Comparison of ENCODE assay signal across 1 cellular context in genomic region chr5:134245692-134246091, GRCh38.
TF ChIP-seq lines count a peak whose summit lies in the region.

No MANE protein-coding gene starts in this region.

TF ChIP-seq in endothelial cell of umbilical vein, 7 proteins besides CTCF, POLR2A, EP300 and RAD21 (continued from another document):
- TF ChIP-seq POLR2AphosphoS5 (IDR thresholded peaks at IDR 0.05; ENCODE audit: insufficient read depth, low read depth, low read length) = no peak
- TF ChIP-seq, protein P1, sequence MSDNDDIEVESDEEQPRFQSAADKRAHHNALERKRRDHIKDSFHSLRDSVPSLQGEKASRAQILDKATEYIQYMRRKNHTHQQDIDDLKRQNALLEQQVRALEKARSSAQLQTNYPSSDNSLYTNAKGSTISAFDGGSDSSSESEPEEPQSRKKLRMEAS (IDR thresholded peaks at IDR 0.05; ENCODE audit: insufficient read depth, insufficient read length) = no peak
- TF ChIP-seq JUN (IDR thresholded peaks at IDR 0.05; ENCODE audit: borderline replicate concordance, insufficient read depth, insufficient read length, low read depth) = no peak
- TF ChIP-seq GATA2 (IDR thresholded peaks at IDR 0.05; ENCODE audit: insufficient read depth, insufficient read length, low read depth, low read length) = no peak
